ENCODE assay signal across 10 cellular contexts in the genomic region with DNA sequence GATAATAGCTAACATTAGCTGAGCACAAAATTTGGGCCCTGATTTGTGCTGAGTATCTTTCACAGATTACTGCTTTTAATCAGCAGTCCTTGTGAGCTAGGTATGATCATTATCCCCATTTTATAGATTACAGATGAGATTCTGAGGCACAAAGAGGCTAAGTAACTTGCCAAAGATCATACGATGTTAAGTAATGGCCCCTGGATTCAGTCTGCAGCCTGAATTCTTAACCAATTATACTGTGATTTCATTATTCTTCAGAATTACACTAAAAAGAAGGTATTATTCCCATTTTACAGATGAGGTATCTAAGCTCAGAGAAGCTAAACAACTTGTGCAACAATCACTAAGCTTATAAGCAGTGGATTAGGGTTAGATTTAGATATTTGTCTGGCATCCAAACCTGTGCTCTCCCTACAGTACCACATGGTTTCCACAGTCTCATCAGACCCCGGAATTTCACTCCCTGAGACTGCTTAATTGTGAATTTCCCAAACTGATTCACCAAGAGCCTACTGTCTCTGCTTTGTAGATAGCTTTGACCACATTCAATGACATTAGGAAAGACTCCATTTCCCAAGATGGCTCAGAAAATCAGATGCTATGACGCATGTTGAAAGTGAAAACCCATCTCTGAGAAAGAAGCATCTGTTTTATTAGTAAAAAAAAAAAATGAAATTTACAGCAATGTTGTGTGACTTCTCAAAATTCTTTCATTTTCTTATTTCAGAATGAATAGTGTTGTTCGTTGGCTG.
A peak's percentile ranks its signal among the peaks of the same experiment; 100 is the strongest.
DNase-seq lines count a peak whose midpoint lies in the region; ATAC-seq and TF ChIP-seq lines count a peak whose summit lies in the region.
"Had no signal": no experiment of that assay in that cellular context is flagged by ENCODE, and none has a peak within 500 bp of the region (broad histone marks: within the 10 kb centered on the region; RNA-seq: fewer than 3 reads in every experiment).

No MANE protein-coding gene starts in this region.

- no peak for TF ChIP-seq EP300 in gastroesophageal sphincter (IDR thresholded peaks at IDR 0.05)

- no peak for TF ChIP-seq POLR2A in gastroesophageal sphincter (IDR thresholded peaks at IDR 0.05)

- peaks cover 10 to 93% (median 43%) of the 10 kb centered on the region in 3 donors for H3K4me1 ChIP-seq in gastroesophageal sphincter

- DNase-seq in AG20443 (ENCODE audit: low spot score) = peak; percentile 32
- no peak for DNase-seq in NCI-H1694 (lab: John Stamatoyannopoulos, UW)
- no peak for DNase-seq in NK-92 (lab: John Stamatoyannopoulos, UW; ENCODE audit: unreplicated experiment)
- DNase-seq in hepatic stellate cell (ENCODE audit: low spot score) = no peak
- no peak for DNase-seq in activated T-cell treated with anti-CD3 and anti-CD28 coated beads for 4 hours
- DNase-seq: DMS 273 treated with DMSO at 0.1 percent for 48 hours, mucosa of descending colon had no signal

- TF ChIP-seq CTCF in gastroesophageal sphincter (IDR thresholded peaks at IDR 0.05) = no peak

- no peaks in the 10 kb centered on the region for H3K9me3 ChIP-seq in gastroesophageal sphincter
- H3K9me3 ChIP-seq: mucosa of descending colon had no signal

- peaks cover 4 to 6% of the 10 kb centered on the region in 2 donors for H3K36me3 ChIP-seq in gastroesophageal sphincter

- H3K27me3 ChIP-seq in gastroesophageal sphincter = no peaks in the 10 kb centered on the region

- peak overlapping the region; percentile 75 to 100 (median 94) for H3K27ac ChIP-seq in gastroesophageal sphincter

- 10 to 29% methylated on average over 3 to 4 of the region's 4 CpGs for WGBS in gastroesophageal sphincter (ENCODE audit: low coverage in 1 of 2), 2 donors

- no peak overlapping the region for H3K4me3 ChIP-seq in gastroesophageal sphincter
- H3K4me3 ChIP-seq: mucosa of descending colon had no signal

- ATAC-seq in GM19328 (IDR thresholded peaks at IDR 0.05; ENCODE audit: unreplicated experiment) (peak; percentile 43), HG03135 (IDR thresholded peaks at IDR 0.05; ENCODE audit: unreplicated experiment) (peak; percentile 47), gastroesophageal sphincter (no peak)
- ATAC-seq: mucosa of descending colon had no signal
